33 cellular contexts compared by ENCODE assay signal in genomic region chr7:133593561-133593960, GRCh38.
"Had no signal": no experiment of that assay in that cellular context is flagged by ENCODE, and none has a peak within 500 bp of the region (broad histone marks: within the 10 kb centered on the region; RNA-seq: fewer than 3 reads in every experiment).

No MANE protein-coding gene starts in this region.

- H3K36me3 ChIP-seq: adrenal gland, brain microvascular endothelial cell, breast epithelium, cardiac muscle cell had no signal

- H3K4me1 ChIP-seq: adrenal gland, body of pancreas, breast epithelium had no signal

- H3K27me3 ChIP-seq: adrenal gland, body of pancreas, brain microvascular endothelial cell, breast epithelium, cardiac muscle cell had no signal

- H3K4me3 ChIP-seq: adrenal gland, body of pancreas, breast epithelium, cardiac muscle cell had no signal

- H3K9me3 ChIP-seq: adrenal gland, body of pancreas, breast epithelium had no signal

- FAIRE-seq: astrocyte, bronchial epithelial cell had no signal

- ATAC-seq: activated naive CD4-positive, alpha-beta T cell treated with anti-CD3 and anti-CD28 coated beads, Interleukin-2, amount 50 U/mL, for 72 hours; activated naive CD8-positive, alpha-beta T cell treated with anti-CD3 and anti-CD28 coated beads, Interleukin-2, amount 50 U/mL, for 24 hours; activated T-cell treated with anti-CD3 and anti-CD28 coated beads, Interleukin-2, amount 50 U/mL, for 4 hours; activated T-cell treated with anti-CD3 and anti-CD28 coated beads, Interleukin-2, amount 50 U/mL, for 72 hours; activated T-helper 17 cell treated with anti-CD3 and anti-CD28 coated beads, Interleukin-2, amount 50 U/mL, for 72 hours; body of pancreas had no signal

- H3K27ac ChIP-seq: adrenal gland, body of pancreas, brain microvascular endothelial cell, breast epithelium, cardiac muscle cell had no signal

- DNase-seq: activated effector memory CD4-positive, alpha-beta T cell treated with anti-CD3 and anti-CD28 coated beads, Interleukin-2, amount 50 U/mL, for 16 hours; activated effector memory CD4-positive, alpha-beta T cell treated with Interleukin-2 at 50 U/mL for 16 hours; activated gamma-delta T cell; activated gamma-delta T cell treated with Interleukin-2 at 50 U/mL for 16 hours; activated naive CD4-positive, alpha-beta T cell; activated naive CD4-positive, alpha-beta T cell treated with anti-CD3 and anti-CD28 coated beads for 36 hours; activated naive CD4-positive, alpha-beta T cell treated with anti-CD3 and anti-CD28 coated beads, Interleukin-2, amount 10 ng/mL, durations not matched to agents 7 days and 5 days; activated naive CD4-positive, alpha-beta T cell treated with anti-CD3 and anti-CD28 coated beads, Interleukin-2, amount 50 U/mL, for 16 hours; activated naive CD4-positive, alpha-beta T cell treated with Interleukin-2 at 50 U/mL for 16 hours; activated naive CD8-positive, alpha-beta T cell treated with anti-CD3 and anti-CD28 coated beads for 36 hours; activated naive CD8-positive, alpha-beta T cell treated with anti-CD3 and anti-CD28 coated beads, Interleukin-2, amount 10 ng/mL, durations not matched to agents 7 days and 5 days; activated naive CD8-positive, alpha-beta T cell treated with anti-CD3 and anti-CD28 coated beads, Interleukin-2, amount 50 U/mL, for 24 hours; activated T-cell treated with anti-CD3 and anti-CD28 coated beads, Interleukin-2, amount 50 U/mL, for 1 hour; activated T-cell treated with anti-CD3 and anti-CD28 coated beads, Interleukin-2, amount 50 U/mL, for 24 hours; activated T-cell treated with anti-CD3 and anti-CD28 coated beads, Interleukin-2, amount 50 U/mL, for 4 hours; activated T-cell treated with anti-CD3 and anti-CD28 coated beads, Interleukin-2, amount 50 U/mL, for 48 hours; activated T-cell treated with anti-CD3 and anti-CD28 coated beads, Interleukin-2, amount 50 U/mL, for 72 hours; adrenal gland; amniotic stem cell; amygdala; anterior cingulate cortex; aorta; body of pancreas; brain microvascular endothelial cell; caudate nucleus; central memory CD4-positive, alpha-beta T cell; cerebellar nuclear complex had no signal
